24 cellular contexts compared by ENCODE assay signal in the genomic region with DNA sequence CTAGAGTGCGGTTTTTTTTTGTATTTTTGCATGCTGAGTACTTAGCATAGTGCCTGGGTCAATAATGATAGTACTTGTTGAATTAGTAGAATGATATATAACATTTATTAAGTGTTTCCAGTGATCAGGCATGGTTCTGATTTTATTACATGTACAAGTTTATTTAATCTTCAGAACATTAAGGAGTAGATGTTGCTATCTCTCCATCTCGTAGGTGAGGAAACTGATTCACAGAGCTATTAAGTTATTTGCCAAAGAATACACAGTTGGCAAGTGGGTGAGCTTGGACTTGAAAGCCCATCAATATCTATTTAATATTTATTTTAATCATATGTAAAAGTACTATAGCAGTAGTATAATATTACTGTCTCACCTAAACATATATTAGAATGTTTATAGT.
"Had no signal": no experiment of that assay in that cellular context is flagged by ENCODE, and none has a peak within 500 bp of the region (broad histone marks: within the 10 kb centered on the region; RNA-seq: fewer than 3 reads in every experiment).

No MANE protein-coding gene starts in this region.

- H3K4me1 ChIP-seq: colonic mucosa, esophagus muscularis mucosa, esophagus squamous epithelium, foreskin keratinocyte, gastrocnemius medialis, gastroesophageal sphincter had no signal

- H3K4me3 Mint-ChIP-seq: dendritic cell treated with granulocyte-macrophage colony-stimulating factor and Interleukin-4, amounts not matched to agents 40 ng/mL and 50 ng/mL, for 4 days; effector memory CD8-positive, alpha-beta T cell; endodermal cell had no signal

- H3K27me3 ChIP-seq: colonic mucosa, esophagus muscularis mucosa, esophagus squamous epithelium, foreskin keratinocyte, gastrocnemius medialis, gastroesophageal sphincter had no signal

- DNase-seq: colonic mucosa; cortex of kidney; dermis blood vessel endothelial cell; dorsolateral prefrontal cortex; effector CD4-positive, alpha-beta T cell; effector CD8-positive, alpha-beta T cell; effector memory CD4-positive, alpha-beta T cell; effector memory CD8-positive, alpha-beta T cell; erythroblast; esophagus squamous epithelium; foreskin fibroblast; foreskin keratinocyte; foreskin melanocyte; gastrocnemius medialis; glutamatergic neuron; head of caudate nucleus; heart left ventricle; heart right ventricle had no signal

- H3K4me3 ChIP-seq: colonic mucosa, coronary artery, dorsolateral prefrontal cortex, esophagus muscularis mucosa, esophagus squamous epithelium, gastrocnemius medialis, gastroesophageal sphincter, heart left ventricle, heart right ventricle had no signal

- H3K9me3 ChIP-seq: colonic mucosa, esophagus muscularis mucosa, esophagus squamous epithelium, gastrocnemius medialis, gastroesophageal sphincter, heart left ventricle, heart right ventricle had no signal

- H3K27me3 Mint-ChIP-seq: effector memory CD8-positive, alpha-beta T cell had no signal

- H3K27ac Mint-ChIP-seq: dendritic cell treated with granulocyte-macrophage colony-stimulating factor and Interleukin-4, amounts not matched to agents 40 ng/mL and 50 ng/mL, for 4 days; effector memory CD8-positive, alpha-beta T cell; endodermal cell had no signal

- H3K36me3 ChIP-seq: colonic mucosa, esophagus muscularis mucosa, esophagus squamous epithelium, gastrocnemius medialis, gastroesophageal sphincter, heart left ventricle, heart right ventricle had no signal

- H3K9me3 Mint-ChIP-seq: dendritic cell treated with granulocyte-macrophage colony-stimulating factor and Interleukin-4, amounts not matched to agents 40 ng/mL and 50 ng/mL, for 4 days; endodermal cell had no signal

- H3K27ac ChIP-seq: colonic mucosa, coronary artery, dorsolateral prefrontal cortex, epithelial cell of prostate, esophagus muscularis mucosa, esophagus squamous epithelium, foreskin keratinocyte, gastrocnemius medialis, gastroesophageal sphincter, heart left ventricle, heart right ventricle had no signal
